8 cellular contexts compared by ENCODE assay signal in the genomic region with DNA sequence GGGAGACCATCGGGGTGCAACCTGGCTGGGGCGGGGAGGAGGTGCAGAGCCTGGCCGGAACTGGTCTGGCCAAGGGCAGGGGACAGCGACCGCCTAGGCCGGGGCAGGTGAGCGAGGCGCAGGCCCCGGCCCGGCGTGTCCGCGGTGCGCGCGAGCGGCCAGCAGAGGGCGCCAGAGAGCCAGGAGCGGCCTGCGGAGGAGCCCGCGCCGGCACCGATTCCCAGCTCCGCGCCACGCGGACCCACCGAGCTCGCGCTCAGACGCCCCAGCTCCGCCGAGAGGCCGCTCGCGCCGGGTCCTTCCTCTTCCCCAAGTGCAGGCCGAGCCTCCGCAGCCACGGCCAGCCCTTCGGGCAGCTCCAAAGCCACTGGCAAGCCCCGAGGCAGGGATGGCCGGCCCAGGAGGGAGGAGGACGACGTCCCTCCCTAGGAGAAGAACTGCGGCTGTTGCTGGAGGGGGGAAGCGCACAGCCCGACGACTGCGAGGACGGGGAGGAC.
DNase-seq lines count a peak whose midpoint lies in the region; ATAC-seq, FAIRE-seq and TF ChIP-seq lines count a peak whose summit lies in the region.
"Not testable (repeated sequence)": the region's sequence is repeated elsewhere in the genome, so short reads cannot be mapped to it uniquely, and the experiment has no call there.

No MANE protein-coding gene starts in this region.

- intact Hi-C loops in HepG2 (cut with micrococcal nuclease; ENCODE audit: unreplicated experiment); upper lobe of right lung (cut with DNase I): not testable (repeated sequence)

- not testable (repeated sequence) for H3K9me3 ChIP-seq in MG63; HepG2 (ENCODE audit: low read length); skeletal muscle satellite cell (replicated peaks; ENCODE audit: low read length); upper lobe of right lung

- H3K4me2 ChIP-seq in HepG2 (ENCODE audit: low read depth, low read length), result peak overlapping the region; percentile 39; the same call in 1 of the 2 replicates
- H3K4me2 ChIP-seq in skeletal muscle satellite cell (ENCODE audit: low read length), result peak overlapping the region; percentile 74

- not testable (repeated sequence) for H2AFZ ChIP-seq in HepG2 (ENCODE audit: low read length)

- TF ChIP-seq CTCF in epithelial cell of esophagus (IDR thresholded peaks at IDR 0.05; ENCODE audit: insufficient read depth, low read depth, low read length, missing control alignments), result not testable (repeated sequence)
- peak; percentile 73 for TF ChIP-seq CTCF in HepG2 (CRISPR knock-in tag; IDR thresholded peaks at IDR 0.05)
- peak; percentile 82 for TF ChIP-seq CTCF in upper lobe of right lung (IDR thresholded peaks at IDR 0.05)

- not testable (repeated sequence) for FAIRE-seq in HepG2 (lab: Jason Lieb, UNC)

- not testable (repeated sequence) for H3K36me3 ChIP-seq in MG63; HepG2 (replicated peaks in 1 of 2; ENCODE audit: control insufficient read depth in 1 of 2, insufficient read depth in 2 of 2, low read length in 2 of 2); skeletal muscle satellite cell (ENCODE audit: insufficient read depth, low read length); upper lobe of right lung

- not testable (repeated sequence) for H3K4me1 ChIP-seq in HepG2 (ENCODE audit: insufficient read depth, low read length); skeletal muscle satellite cell (ENCODE audit: control insufficient read depth, insufficient read depth, low read length); upper lobe of right lung

- peak; percentile 16 for DNase-seq in G401 (ENCODE audit: low spot score)
- peak; percentile 28 for DNase-seq in MG63
- peak; percentile 42 for DNase-seq in T-helper 9 cell
- DNase-seq in activated naive CD4-positive, alpha-beta T cell treated with Interleukin-2 at 50 U/mL for 16 hours, result peak; percentile 57
- DNase-seq in epithelial cell of esophagus (ENCODE audit: low read depth), result peak; percentile 0
- not testable (repeated sequence) for DNase-seq in HepG2 (ENCODE audit: low spot score)
- DNase-seq in upper lobe of right lung, result peak; percentile 82

- H3K79me2 ChIP-seq in HepG2 (ENCODE audit: insufficient read depth, low read length), result not testable (repeated sequence)

- H3K4me3 ChIP-seq in MG63; epithelial cell of esophagus (ENCODE audit: low read length); HepG2 (replicated peaks in 1 of 3; ENCODE audit: insufficient read depth in 1 of 3, low read depth in 2 of 3, low read length in 3 of 3): not testable (repeated sequence)
- H3K4me3 ChIP-seq in skeletal muscle satellite cell (ENCODE audit: low read length) (peak overlapping the region; percentile 39), upper lobe of right lung (peak overlapping the region; percentile 38)

- not testable (repeated sequence) for H3K9ac ChIP-seq in HepG2 (ENCODE audit: insufficient read depth, low read depth, low read length); skeletal muscle satellite cell (ENCODE audit: low read depth, low read length)

- H3K27me3 ChIP-seq in MG63; HepG2 (ENCODE audit: control insufficient read depth in 1 of 2, insufficient read depth in 2 of 2, low read length in 2 of 2); skeletal muscle satellite cell (ENCODE audit: control insufficient read depth, insufficient read depth, low read length); upper lobe of right lung: not testable (repeated sequence)

- CTCF ChIA-PET in HepG2 (lab: Yijun Ruan, JAX; ENCODE audit: low intra/inter-chr PET ratio, low total read pairs), result interaction anchor here (1.1 kb wide), 1 partner anchor 123 kb away, joined by 3 read pairs; no protein-coding TSS in a partner anchor

- TF ChIP-seq RAD21 in HepG2 (CRISPR knock-in tag; IDR thresholded peaks at IDR 0.05), result peak; percentile 89

- ATAC-seq in HepG2 (peak; percentile 85), upper lobe of right lung (peak; percentile 77)

- in situ Hi-C loops in G401 (cut with HindIII; ENCODE audit: low sequenced_read_pairs); HepG2 (cut with HindIII; ENCODE audit: extremely low pct_ligation_motif_present, low pct_unique_long_range_greater_than_20kb): not testable (repeated sequence)

- WGBS in HepG2 (ENCODE audit: low lambda C conversion rate), result no CpG with 5 or more reads among the region's 52 CpGs

- not testable (repeated sequence) for TF ChIP-seq EP300 in HepG2 (IDR thresholded peaks at IDR 0.05; ENCODE audit: low read depth in 2 of 2, low read length in 2 of 2); HepG2 (CRISPR knock-in tag; IDR thresholded peaks at IDR 0.05; ENCODE audit: borderline replicate concordance)

- BruUV-seq in HepG2 (replicated peaks; lab: Mats Ljungman, UMichigan), result not testable (repeated sequence)

- not testable (repeated sequence) for TF ChIP-seq POLR2A in HepG2 (IDR thresholded peaks at IDR 0.05; ENCODE audit: insufficient read depth in 1 of 2, low read depth in 2 of 2, low read length in 2 of 2)

- H4K20me1 ChIP-seq in HepG2 (ENCODE audit: insufficient read depth, low read length), result not testable (repeated sequence)

- POLR2A ChIA-PET in HepG2 (lab: Yijun Ruan, JAX), result not testable (repeated sequence)

- H3K27ac ChIP-seq in HepG2 (ENCODE audit: extremely low read length, insufficient read depth, low read length); upper lobe of right lung: not testable (repeated sequence)

TF ChIP-seq in HepG2, 621 proteins besides CTCF, POLR2A, EP300 and RAD21 (continues in another document):
- TF ChIP-seq, protein P1, sequence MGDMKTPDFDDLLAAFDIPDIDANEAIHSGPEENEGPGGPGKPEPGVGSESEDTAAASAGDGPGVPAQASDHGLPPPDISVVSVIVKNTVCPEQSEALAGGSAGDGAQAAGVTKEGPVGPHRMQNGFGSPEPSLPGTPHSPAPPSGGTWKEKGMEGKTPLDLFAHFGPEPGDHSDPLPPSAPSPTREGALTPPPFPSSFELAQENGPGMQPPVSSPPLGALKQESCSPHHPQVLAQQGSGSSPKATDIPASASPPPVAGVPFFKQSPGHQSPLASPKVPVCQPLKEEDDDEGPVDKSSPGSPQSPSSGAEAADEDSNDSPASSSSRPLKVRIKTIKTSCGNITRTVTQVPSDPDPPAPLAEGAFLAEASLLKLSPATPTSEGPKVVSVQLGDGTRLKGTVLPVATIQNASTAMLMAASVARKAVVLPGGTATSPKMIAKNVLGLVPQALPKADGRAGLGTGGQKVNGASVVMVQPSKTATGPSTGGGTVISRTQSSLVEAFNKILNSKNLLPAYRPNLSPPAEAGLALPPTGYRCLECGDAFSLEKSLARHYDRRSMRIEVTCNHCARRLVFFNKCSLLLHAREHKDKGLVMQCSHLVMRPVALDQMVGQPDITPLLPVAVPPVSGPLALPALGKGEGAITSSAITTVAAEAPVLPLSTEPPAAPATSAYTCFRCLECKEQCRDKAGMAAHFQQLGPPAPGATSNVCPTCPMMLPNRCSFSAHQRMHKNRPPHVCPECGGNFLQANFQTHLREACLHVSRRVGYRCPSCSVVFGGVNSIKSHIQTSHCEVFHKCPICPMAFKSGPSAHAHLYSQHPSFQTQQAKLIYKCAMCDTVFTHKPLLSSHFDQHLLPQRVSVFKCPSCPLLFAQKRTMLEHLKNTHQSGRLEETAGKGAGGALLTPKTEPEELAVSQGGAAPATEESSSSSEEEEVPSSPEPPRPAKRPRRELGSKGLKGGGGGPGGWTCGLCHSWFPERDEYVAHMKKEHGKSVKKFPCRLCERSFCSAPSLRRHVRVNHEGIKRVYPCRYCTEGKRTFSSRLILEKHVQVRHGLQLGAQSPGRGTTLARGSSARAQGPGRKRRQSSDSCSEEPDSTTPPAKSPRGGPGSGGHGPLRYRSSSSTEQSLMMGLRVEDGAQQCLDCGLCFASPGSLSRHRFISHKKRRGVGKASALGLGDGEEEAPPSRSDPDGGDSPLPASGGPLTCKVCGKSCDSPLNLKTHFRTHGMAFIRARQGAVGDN (CRISPR knock-in tag; IDR thresholded peaks at IDR 0.05), result peak; percentile 71
- TF ChIP-seq ZNF607 (CRISPR knock-in tag; IDR thresholded peaks at IDR 0.05; ENCODE audit: borderline replicate concordance), result 0 out of 2 replicates have a peak, but pooled peaks have one; percentile 36
- peak; percentile 80; the same call in 1 of the 2 replicates for TF ChIP-seq MTF2 (CRISPR knock-in tag; IDR thresholded peaks at IDR 0.05; ENCODE audit: borderline replicate concordance)
- peak; percentile 47; the same call in 1 of the 2 replicates for TF ChIP-seq ATF7-NPFF (CRISPR knock-in tag; IDR thresholded peaks at IDR 0.05; ENCODE audit: low read depth)
- peak; percentile 38; the same call in 1 of the 2 replicates for TF ChIP-seq ZNF547 (CRISPR knock-in tag; IDR thresholded peaks at IDR 0.05)
- 0 out of 2 replicates have a peak, but pooled peaks have one; percentile 39 for TF ChIP-seq ZNF563 (CRISPR knock-in tag; IDR thresholded peaks at IDR 0.05)
- TF ChIP-seq, protein P2, sequence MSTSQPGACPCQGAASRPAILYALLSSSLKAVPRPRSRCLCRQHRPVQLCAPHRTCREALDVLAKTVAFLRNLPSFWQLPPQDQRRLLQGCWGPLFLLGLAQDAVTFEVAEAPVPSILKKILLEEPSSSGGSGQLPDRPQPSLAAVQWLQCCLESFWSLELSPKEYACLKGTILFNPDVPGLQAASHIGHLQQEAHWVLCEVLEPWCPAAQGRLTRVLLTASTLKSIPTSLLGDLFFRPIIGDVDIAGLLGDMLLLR (CRISPR knock-in tag; IDR thresholded peaks at IDR 0.05), result peak; percentile 67; the same call in 1 of the 2 replicates
- TF ChIP-seq, protein P3, sequence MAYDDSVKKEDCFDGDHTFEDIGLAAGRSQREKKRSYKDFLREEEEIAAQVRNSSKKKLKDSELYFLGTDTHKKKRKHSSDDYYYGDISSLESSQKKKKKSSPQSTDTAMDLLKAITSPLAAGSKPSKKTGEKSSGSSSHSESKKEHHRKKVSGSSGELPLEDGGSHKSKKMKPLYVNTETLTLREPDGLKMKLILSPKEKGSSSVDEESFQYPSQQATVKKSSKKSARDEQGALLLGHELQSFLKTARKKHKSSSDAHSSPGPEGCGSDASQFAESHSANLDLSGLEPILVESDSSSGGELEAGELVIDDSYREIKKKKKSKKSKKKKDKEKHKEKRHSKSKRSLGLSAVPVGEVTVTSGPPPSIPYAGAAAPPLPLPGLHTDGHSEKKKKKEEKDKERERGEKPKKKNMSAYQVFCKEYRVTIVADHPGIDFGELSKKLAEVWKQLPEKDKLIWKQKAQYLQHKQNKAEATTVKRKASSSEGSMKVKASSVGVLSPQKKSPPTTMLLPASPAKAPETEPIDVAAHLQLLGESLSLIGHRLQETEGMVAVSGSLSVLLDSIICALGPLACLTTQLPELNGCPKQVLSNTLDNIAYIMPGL (CRISPR knock-in tag; IDR thresholded peaks at IDR 0.05; ENCODE audit: borderline replicate concordance in 1 of 2, low read depth in 1 of 2), result peak in 1 of 2 experiments; percentile 45; a peak in 1 of 4 replicates
